ENCODE assay signal across 35 cellular contexts in the genomic region with DNA sequence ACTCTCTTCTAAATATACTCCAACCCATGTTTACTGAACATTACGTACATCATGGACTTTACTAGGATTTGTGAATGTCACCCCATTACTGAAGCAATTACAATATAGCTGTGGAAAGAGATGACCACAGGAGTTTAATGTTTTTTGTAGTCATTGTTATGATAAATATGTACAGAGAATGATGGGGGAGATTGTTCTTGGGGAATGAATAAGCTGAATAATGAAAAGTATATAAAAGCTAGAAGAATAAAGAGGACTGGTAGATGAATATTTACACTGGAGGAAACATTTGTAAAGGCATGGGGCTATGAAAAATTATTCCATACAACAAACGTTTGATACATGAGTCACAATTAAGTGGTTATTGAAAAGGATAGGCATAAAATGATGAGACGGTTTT.
DNase-seq lines count a peak whose midpoint lies in the region; ATAC-seq, FAIRE-seq and TF ChIP-seq lines count a peak whose summit lies in the region.
"Had no signal": no experiment of that assay in that cellular context is flagged by ENCODE, and none has a peak within 500 bp of the region (broad histone marks: within the 10 kb centered on the region; RNA-seq: fewer than 3 reads in every experiment).

No MANE protein-coding gene starts in this region.

- peak; percentile 20 for FAIRE-seq in astrocyte (lab: Jason Lieb, UNC)
- peak; percentile 40 for FAIRE-seq in urothelium cell line (lab: Jason Lieb, UNC)
- FAIRE-seq: A204.1, D721Med had no signal

- H3K27me3 Mint-ChIP-seq in astrocyte (ENCODE audit: low read depth, unreplicated experiment): no peaks in the 10 kb centered on the region
- H3K27me3 Mint-ChIP-seq: B cell; CD4-positive, alpha-beta memory T cell; CD4-positive, alpha-beta T cell; CD4-positive, CD25-positive, alpha-beta regulatory T cell; CD8-positive, alpha-beta memory T cell had no signal

- no peaks in the 10 kb centered on the region for H3K79me2 ChIP-seq in astrocyte (ENCODE audit: insufficient read depth, low read length)

- DNase-seq in astrocyte (ENCODE audit: low read depth): no peak
- no peak for DNase-seq in neuronal stem cell (ENCODE audit: low spot score)
- DNase-seq in urothelium cell line (ENCODE audit: low spot score): no peak
- no peak for DNase-seq in stimulated activated CD4-positive, alpha-beta T cell treated with anti-CD3 and anti-CD28 coated beads, Interleukin-15, amount 100 ng/mL, for 24 hours
- DNase-seq in activated CD4-positive, alpha-beta T cell treated with anti-CD3 and anti-CD28 coated beads for 48 hours: no peak
- DNase-seq: 8988T; ACHN; AML-193; BE2C; C1 segment of cervical spinal cord; Caco-2; Calu3; CD4-positive, alpha-beta memory T cell; CD4-positive, alpha-beta T cell; CD4-positive, CD25-positive, alpha-beta regulatory T cell; CD8-positive, alpha-beta memory T cell; CD8-positive, alpha-beta T cell; COR-L47; DMS 273 treated with DMSO at 0.1 percent for 48 hours; DMS153; DMS53; DMS79; DMS79 treated with DMSO at 0.1 percent for 48 hours; DND-41; EL had no signal

- no peak for TF ChIP-seq CTCF in astrocyte (IDR thresholded peaks at IDR 0.05; ENCODE audit: insufficient read depth, low read depth, low read length)

- no peak overlapping the region for H2BK12ac ChIP-seq in neuronal stem cell (ENCODE audit: low read length)

- H3K23ac ChIP-seq in neuronal stem cell (ENCODE audit: low read depth, low read length, poor library complexity): no peak overlapping the region

- no peaks in the 10 kb centered on the region for H3K36me3 Mint-ChIP-seq in astrocyte (ENCODE audit: low read depth, unreplicated experiment)
- H3K36me3 Mint-ChIP-seq: CD14-positive monocyte; CD4-positive, alpha-beta memory T cell; CD4-positive, CD25-positive, alpha-beta regulatory T cell; CD8-positive, alpha-beta memory T cell; CD8-positive, alpha-beta T cell had no signal

- H3K4me3 Mint-ChIP-seq in astrocyte (ENCODE audit: unreplicated experiment): no peak overlapping the region
- H3K4me3 Mint-ChIP-seq: B cell; CD14-positive monocyte; CD4-positive, alpha-beta memory T cell; CD4-positive, alpha-beta T cell; CD4-positive, CD25-positive, alpha-beta regulatory T cell; CD8-positive, alpha-beta memory T cell; CD8-positive, alpha-beta T cell had no signal

- no peaks in the 10 kb centered on the region for H4K20me1 ChIP-seq in astrocyte (ENCODE audit: insufficient read depth, low read length)
- H4K20me1 ChIP-seq: BLaER1; BLaER1 treated with 17β-estradiol and CSF1 and Interleukin-3, amounts not matched to agents 10 nM and 100 nM had no signal

- H2BK5ac ChIP-seq in neuronal stem cell (ENCODE audit: low read length): no peak overlapping the region

- H3K4me3 ChIP-seq in astrocyte (ENCODE audit: insufficient read depth, low read depth, low read length) (no peak overlapping the region), neuronal stem cell (ENCODE audit: low read length in 2 of 2) (no peak overlapping the region)
- H3K4me3 ChIP-seq: A549; BLaER1; BLaER1 treated with 17β-estradiol and CSF1 and Interleukin-3, amounts not matched to agents 10 nM and 100 nM had no signal

- no peaks in the 10 kb centered on the region for H3K4me1 Mint-ChIP-seq in astrocyte (ENCODE audit: low read depth, unreplicated experiment)
- H3K4me1 Mint-ChIP-seq: B cell; CD4-positive, alpha-beta memory T cell; CD8-positive, alpha-beta memory T cell had no signal

- H3K14ac ChIP-seq in neuronal stem cell (ENCODE audit: low read length): no peak overlapping the region

- no peak overlapping the region for H3K4ac ChIP-seq in neuronal stem cell (ENCODE audit: low read length)

- peaks cover 2% of the 10 kb centered on the region for H3K9me3 Mint-ChIP-seq in astrocyte (ENCODE audit: unreplicated experiment)
- H3K9me3 Mint-ChIP-seq: CD4-positive, alpha-beta T cell; CD8-positive, alpha-beta T cell had no signal

- H3K4me1 ChIP-seq in astrocyte (ENCODE audit: insufficient read depth, low read length) (no peaks in the 10 kb centered on the region), neuronal stem cell (ENCODE audit: control insufficient read depth in 2 of 2, insufficient read depth in 1 of 2, low read depth in 1 of 2, low read length in 2 of 2) (no peaks in the 10 kb centered on the region)
- H3K4me1 ChIP-seq: BE2C, BLaER1, Caco-2 had no signal

- no peaks in the 10 kb centered on the region for H3K27me3 ChIP-seq in astrocyte (ENCODE audit: insufficient read depth, low read length)
- no peaks in the 10 kb centered on the region for H3K27me3 ChIP-seq in neuronal stem cell (ENCODE audit: control insufficient read depth in 3 of 3, insufficient read depth in 3 of 3, low read depth in 1 of 3, low read length in 3 of 3)
- H3K27me3 ChIP-seq: BE2C; BLaER1; BLaER1 treated with 17β-estradiol and CSF1 and Interleukin-3, amounts not matched to agents 10 nM and 100 nM had no signal

- no peak overlapping the region for H4K91ac ChIP-seq in neuronal stem cell (ENCODE audit: low read depth, low read length, poor library complexity)

- H2AFZ ChIP-seq in astrocyte (ENCODE audit: low read depth, low read length) (no peak overlapping the region), neuronal stem cell (ENCODE audit: low read length) (peak overlapping the region; percentile 1)

- H3K27ac Mint-ChIP-seq in astrocyte (ENCODE audit: unreplicated experiment): no peak overlapping the region
- H3K27ac Mint-ChIP-seq: B cell; CD14-positive monocyte; CD4-positive, alpha-beta memory T cell; CD4-positive, alpha-beta T cell; CD4-positive, CD25-positive, alpha-beta regulatory T cell; CD8-positive, alpha-beta memory T cell; CD8-positive, alpha-beta T cell had no signal

- H3K79me1 ChIP-seq in neuronal stem cell (ENCODE audit: low read depth, low read length): no peaks in the 10 kb centered on the region

- no peak overlapping the region for H2BK120ac ChIP-seq in neuronal stem cell (ENCODE audit: low read depth, low read length)

- H2AK5ac ChIP-seq in neuronal stem cell (ENCODE audit: low read depth, low read length): no peak overlapping the region

- ATAC-seq in GM18502 (IDR thresholded peaks at IDR 0.05; ENCODE audit: poor library complexity, unreplicated experiment): no peak
- ATAC-seq: A549; CD8-positive, alpha-beta T cell had no signal

- H3K9ac ChIP-seq in astrocyte (ENCODE audit: low read length) (no peak overlapping the region), neuronal stem cell (ENCODE audit: low read depth, low read length, poor library complexity) (no peak overlapping the region)
- H3K9ac ChIP-seq: BLaER1; BLaER1 treated with 17β-estradiol and CSF1 and Interleukin-3, amounts not matched to agents 10 nM and 100 nM had no signal

- H3K18ac ChIP-seq in neuronal stem cell (ENCODE audit: low read length): no peak overlapping the region

- no peaks in the 10 kb centered on the region for H3K36me3 ChIP-seq in astrocyte (ENCODE audit: insufficient read depth, low read length)
- H3K36me3 ChIP-seq in neuronal stem cell (replicated peaks in 1 of 2; ENCODE audit: control insufficient read depth in 2 of 2, insufficient read depth in 2 of 2, low read length in 2 of 2): no peaks in the 10 kb centered on the region
- H3K36me3 ChIP-seq: BE2C, BLaER1 had no signal

- no peak overlapping the region for H4K8ac ChIP-seq in neuronal stem cell (ENCODE audit: low read depth, low read length)

- H3K9me3 ChIP-seq in astrocyte (ENCODE audit: insufficient read depth, low read depth, low read length) (no peaks in the 10 kb centered on the region), neuronal stem cell (replicated peaks in 1 of 2; ENCODE audit: control insufficient read depth in 2 of 2, insufficient read depth in 1 of 2, low read depth in 1 of 2, low read length in 2 of 2) (no peaks in the 10 kb centered on the region)
- H3K9me3 ChIP-seq: A549, BE2C, BLaER1, Caco-2 had no signal

- no peak overlapping the region for H2BK15ac ChIP-seq in neuronal stem cell (ENCODE audit: low read length)

- WGBS in neuronal stem cell (ENCODE audit: extremely low coverage in 2 of 2, insufficient read length in 2 of 2, insufficient replicate concordance in 1 of 2), 2 donors: no CpG with 5 or more reads among the region's 3 CpGs

- H3K27ac ChIP-seq in astrocyte (ENCODE audit: low read depth, low read length) (no peak overlapping the region), neuronal stem cell (replicated peaks; ENCODE audit: low read length) (no peak overlapping the region)
- H3K27ac ChIP-seq: 22Rv1, A549, BLaER1, C4-2B had no signal

- H3K4me2 ChIP-seq in astrocyte (ENCODE audit: low read length) (no peak overlapping the region), neuronal stem cell (ENCODE audit: insufficient read depth, low read length, poor library complexity, severe bottlenecking) (no peak overlapping the region)
- H3K4me2 ChIP-seq: A549, BLaER1 had no signal
